In genomic region chr3:72447059-72447946, GRCh38 we compare ENCODE assay signal across 8 cellular contexts. TPM values are rescaled to one million over a fixed set of nuclear protein-coding genes. Genes with fewer than 3 reads are reported as not detected.
DNase-seq lines count a peak whose midpoint lies in the region; ATAC-seq and TF ChIP-seq lines count a peak whose summit lies in the region.

No MANE protein-coding gene starts in this region.

- H3K79me2 ChIP-seq in H9 (ENCODE audit: insufficient read depth, low read length): peaks cover 37% of the 10 kb centered on the region; the same call in 1 of the 2 replicates
- H3K79me2 ChIP-seq in Loucy (ENCODE audit: insufficient read depth, low read length): peaks cover 45% of the 10 kb centered on the region
- H3K79me2 ChIP-seq in SK-N-SH (ENCODE audit: insufficient read depth): peaks cover 44% of the 10 kb centered on the region

- no peak overlapping the region for H4K91ac ChIP-seq in H9 (ENCODE audit: insufficient read length, low read depth, low read length)

- no peak overlapping the region for H2BK5ac ChIP-seq in H9 (ENCODE audit: insufficient read length, low read length)

- no peaks in the 10 kb centered on the region for H4K20me1 ChIP-seq in H9 (ENCODE audit: control insufficient read depth, insufficient read depth, insufficient read length)
- H4K20me1 ChIP-seq in Loucy (ENCODE audit: insufficient read depth, low read length, poor library complexity, severe bottlenecking): peaks cover 44% of the 10 kb centered on the region
- H4K20me1 ChIP-seq in SK-N-SH (ENCODE audit: insufficient read depth): peaks cover 39% of the 10 kb centered on the region

- no peak for TF ChIP-seq POLR2A in ovary (IDR thresholded peaks at IDR 0.05)

- H3T11ph ChIP-seq in H9 (ENCODE audit: low read length): no peak overlapping the region

- H2BK15ac ChIP-seq in H9 (ENCODE audit: low read depth, low read length): no peak overlapping the region

- H3K27me3 ChIP-seq in H9 (ENCODE audit: insufficient read depth, low read length) (no peaks in the 10 kb centered on the region), Loucy (ENCODE audit: insufficient read depth, low read length, poor library complexity, severe bottlenecking) (no peaks in the 10 kb centered on the region), SK-N-SH (ENCODE audit: insufficient read depth) (no peaks in the 10 kb centered on the region; the same call in 1 of the 2 replicates), ovary (no peaks in the 10 kb centered on the region), thymus (ENCODE audit: control insufficient read depth, insufficient read depth) (no peaks in the 10 kb centered on the region)

- H3K79me1 ChIP-seq in H9 (ENCODE audit: insufficient read depth, low read depth, low read length, poor library complexity, severe bottlenecking): no peaks in the 10 kb centered on the region

- no peaks in the 10 kb centered on the region for H3F3A ChIP-seq in Loucy (ENCODE audit: low read depth)
- H3F3A ChIP-seq in SK-N-SH (replicated peaks; ENCODE audit: insufficient read depth): peaks cover 9% of the 10 kb centered on the region

- H3K36me3 Mint-ChIP-seq in H9 (ENCODE audit: insufficient read depth in 1 of 3, low read depth in 3 of 3): peaks cover 9 to 19% (median 10%) of the 10 kb centered on the region in 3 experiments
- peaks cover 9% of the 10 kb centered on the region for H3K36me3 Mint-ChIP-seq in activated naive CD8-positive, alpha-beta T cell

- no peak overlapping the region for H3K23ac ChIP-seq in H9 (ENCODE audit: insufficient read length, low read depth, low read length)

- no peak overlapping the region for H2BK20ac ChIP-seq in H9 (ENCODE audit: low read depth, low read length, poor library complexity, severe bottlenecking)

- no peak overlapping the region for H4K5ac ChIP-seq in H9 (ENCODE audit: insufficient read length, low read depth, low read length)

- no peaks in the 10 kb centered on the region for H3K9me2 ChIP-seq in Loucy (replicated peaks; ENCODE audit: low read depth, low read length)
- no peaks in the 10 kb centered on the region for H3K9me2 ChIP-seq in SK-N-SH

- H3K4ac ChIP-seq in H9 (ENCODE audit: low read depth, low read length): no peak overlapping the region

- CTCF ChIA-PET in SK-N-SH (lab: Yijun Ruan, JAX): interaction anchor here (0.9 to 2.5 kb wide), 10 partner anchors 10 to 492 kb away, joined by 3 to 15 read pairs (median 3); no protein-coding TSS in a partner anchor

- DNase-seq in GF-D8 (lab: John Stamatoyannopoulos, UW): peak; percentile 55
- DNase-seq in H9: peak; percentile 86
- DNase-seq in SK-N-SH: peak; percentile 97
- peak; percentile 96 for DNase-seq in Right ventricle myocardium inferior (ENCODE audit: missing footprints)
- DNase-seq in ovary: peak; percentile 92 to 97 (median 95)

- TF ChIP-seq CTCF in H9 (conservative IDR thresholded peaks at IDR 0.05): peak; percentile 15; the same call in 1 of the 3 replicates
- TF ChIP-seq CTCF in Loucy (conservative IDR thresholded peaks at IDR 0.05; ENCODE audit: low read length): no peak
- no peak for TF ChIP-seq CTCF in SK-N-SH (IDR thresholded peaks at IDR 0.05)
- TF ChIP-seq CTCF in ovary (IDR thresholded peaks at IDR 0.05): no peak

- H3K36me3 ChIP-seq in Loucy (ENCODE audit: insufficient read depth, low read length) (no peaks in the 10 kb centered on the region), SK-N-SH (replicated peaks in 1 of 2; ENCODE audit: control insufficient read depth in 1 of 2, insufficient read depth in 2 of 2, low read length in 1 of 2) (peaks cover 0 to 2% of the 10 kb centered on the region in 2 experiments), ovary (no peaks in the 10 kb centered on the region), thymus (ENCODE audit: control insufficient read depth, insufficient read depth) (no peaks in the 10 kb centered on the region)

- H3K4me2 ChIP-seq in H9 (ENCODE audit: insufficient read depth, insufficient read length, low read length): peak overlapping the region; percentile 17
- H3K4me2 ChIP-seq in Loucy (ENCODE audit: low read depth, low read length, poor library complexity, severe bottlenecking): peak overlapping the region; percentile 53
- peak overlapping the region; percentile 63; the same call in 1 of the 2 replicates for H3K4me2 ChIP-seq in SK-N-SH

- H2AK5ac ChIP-seq in H9 (ENCODE audit: insufficient read length, low read length): no peak overlapping the region

- peaks cover 0 to 2% of the 10 kb centered on the region in 2 experiments; a peak in 3 of 5 replicates for H3K9me3 Mint-ChIP-seq in H9
- peaks cover 3% of the 10 kb centered on the region for H3K9me3 Mint-ChIP-seq in activated naive CD8-positive, alpha-beta T cell (ENCODE audit: low read depth)

- H4K8ac ChIP-seq in H9 (replicated peaks; ENCODE audit: insufficient read length, low read depth, low read length): no peak overlapping the region

- H3K9ac ChIP-seq in H9 (ENCODE audit: extremely low read depth, insufficient read length, low read length) (no peak overlapping the region), Loucy (ENCODE audit: low read depth, low read length, poor library complexity, severe bottlenecking) (peak overlapping the region; percentile 90), SK-N-SH (peak overlapping the region; percentile 75; the same call in 1 of the 2 replicates)

- H3K27ac Mint-ChIP-seq in H9: peak overlapping the region in 1 of 3 experiments; percentile 32; a peak in 1 of 7 replicates
- H3K27ac Mint-ChIP-seq in activated naive CD8-positive, alpha-beta T cell: peak overlapping the region; percentile 81

- intact Hi-C loops in Right ventricle myocardium inferior (cut with DNase I) (loop anchor here (2.0 to 10.0 kb wide), 3 partner anchors 173 to 373 kb away; no protein-coding TSS in a partner anchor), ovary (cut with DNase I) (loop anchor here in 3 of 4 donors (10.0 kb wide), 2 partner anchors 173 to 273 kb away; no protein-coding TSS in a partner anchor)

- H2BK12ac ChIP-seq in H9 (ENCODE audit: insufficient read length, low read depth, low read length): no peak overlapping the region

- H3K23me2 ChIP-seq in H9 (ENCODE audit: insufficient read length, low read depth, low read length, poor library complexity, severe bottlenecking): no peaks in the 10 kb centered on the region

- no peak overlapping the region for H3K56ac ChIP-seq in H9 (ENCODE audit: insufficient read length, low read depth, low read length)

- no peak overlapping the region for H2BK120ac ChIP-seq in H9 (ENCODE audit: low read depth, low read length, poor library complexity, severe bottlenecking)

- peaks cover 49 to 57% of the 10 kb centered on the region in 2 experiments for H3K4me1 Mint-ChIP-seq in H9
- H3K4me1 Mint-ChIP-seq in activated naive CD8-positive, alpha-beta T cell (ENCODE audit: low read depth): peaks cover 42% of the 10 kb centered on the region

- TF ChIP-seq EP300 in SK-N-SH (IDR thresholded peaks at IDR 0.05; ENCODE audit: borderline replicate concordance in 1 of 2, low read depth in 1 of 2, low read length in 1 of 2): no peak
- no peak for TF ChIP-seq EP300 in ovary (IDR thresholded peaks at IDR 0.05)

- H3K9me3 ChIP-seq in H9 (ENCODE audit: control insufficient read depth, low read depth, low read length) (no peaks in the 10 kb centered on the region), Loucy (ENCODE audit: insufficient read depth, low read depth, low read length) (no peaks in the 10 kb centered on the region), SK-N-SH (no peaks in the 10 kb centered on the region), ovary (no peaks in the 10 kb centered on the region), thymus (ENCODE audit: control insufficient read depth) (no peaks in the 10 kb centered on the region)

- H2AFZ ChIP-seq in H9 (ENCODE audit: low read length) (no peak overlapping the region), Loucy (ENCODE audit: low read length) (peak overlapping the region; percentile 57; the same call in 1 of the 2 replicates), SK-N-SH (ENCODE audit: low read depth) (peak overlapping the region; percentile 80; the same call in 1 of the 2 replicates)

- no CpG with 5 or more reads among the region's 97 CpGs for WGBS in H9 (ENCODE audit: extremely low coverage, insufficient read length, low lambda C conversion rate)
- 83% methylated on average over 9 of the region's 97 CpGs for WGBS in SK-N-SH (ENCODE audit: low lambda C conversion rate)
- 6 to 12% (median 10%) methylated on average over 71 to 90 of the region's 97 CpGs for WGBS in ovary, 3 donors
- 16% methylated on average over 95 of the region's 97 CpGs for WGBS in thymus

- H3K4me1 ChIP-seq in H9 (ENCODE audit: insufficient read depth, low read length): peaks cover 8% of the 10 kb centered on the region
- peaks cover 41% of the 10 kb centered on the region for H3K4me1 ChIP-seq in Loucy (ENCODE audit: insufficient read depth, low read length, poor library complexity, severe bottlenecking)
- H3K4me1 ChIP-seq in SK-N-SH (ENCODE audit: control insufficient read depth in 1 of 2, insufficient read depth in 2 of 2, low read depth in 1 of 2, low read length in 1 of 2): peaks cover 4 to 17% of the 10 kb centered on the region in 2 experiments; a peak in 3 of 4 replicates
- peaks cover 11% of the 10 kb centered on the region for H3K4me1 ChIP-seq in ovary (ENCODE audit: insufficient read depth)
- peaks cover 23% of the 10 kb centered on the region for H3K4me1 ChIP-seq in thymus (ENCODE audit: control insufficient read depth, insufficient read depth, low read length)

- H3K18ac ChIP-seq in H9 (ENCODE audit: insufficient read length, low read depth, low read length): no peak overlapping the region

- ATAC-seq in Right ventricle myocardium inferior: peak; percentile 98

- POLR2A ChIA-PET in SK-N-SH (lab: Yijun Ruan, JAX): interaction anchor here (0.6 to 1.6 kb wide), 4 partner anchors 9 to 868 kb away, joined by 3 to 8 read pairs (median 4); no protein-coding TSS in a partner anchor

- H3K27me3 Mint-ChIP-seq in H9 (ENCODE audit: low read depth): peaks cover 42% of the 10 kb centered on the region
- peaks cover 4% of the 10 kb centered on the region for H3K27me3 Mint-ChIP-seq in activated naive CD8-positive, alpha-beta T cell

- no peak for TF ChIP-seq RAD21 in SK-N-SH (IDR thresholded peaks at IDR 0.05; ENCODE audit: low read length)

- H3K4me3 Mint-ChIP-seq in H9: peak overlapping the region; percentile 80 to 95
- H3K4me3 Mint-ChIP-seq in activated naive CD8-positive, alpha-beta T cell: peak overlapping the region; percentile 68

- H3K14ac ChIP-seq in H9 (ENCODE audit: insufficient read depth, low read length): 0 out of 2 replicates have a peak overlapping the region, but pooled peaks have one; percentile 30

- H3K27ac ChIP-seq in H9 (ENCODE audit: insufficient read length, low read depth, low read length): no peak overlapping the region
- peak overlapping the region in 1 of 2 experiments; percentile 92; a peak in 2 of 4 replicates for H3K27ac ChIP-seq in SK-N-SH (ENCODE audit: low read depth in 2 of 2, low read length in 1 of 2)
- H3K27ac ChIP-seq in ovary: peak overlapping the region; percentile 31 to 73
- H3K27ac ChIP-seq in thymus (ENCODE audit: low read depth): peak overlapping the region; percentile 91

- H3K4me3 ChIP-seq in Loucy (ENCODE audit: low read length, poor library complexity, severe bottlenecking) (peak overlapping the region; percentile 99), SK-N-SH (ENCODE audit: low read depth in 2 of 2, low read length in 1 of 2) (peak overlapping the region in 1 of 2 experiments; percentile 85; a peak in 2 of 4 replicates), ovary (peak overlapping the region; percentile 79), thymus (ENCODE audit: low read length) (peak overlapping the region; percentile 90)

RNA-seq across cellular contexts. Expression of gene RYBP, which starts 0.9 kb away (rescaled TPM):
- 18.8 and 19.7 TPM in 2 replicates for total RNA-seq in H9 (2021)
- 3.2 and 3.6 TPM in 2 replicates for polyA plus RNA-seq in SK-N-SH (2012; rRNA removed)
- 5.4 and 6.1 TPM in 2 replicates for polyA plus RNA-seq in SK-N-SH (2012; cell fraction: cytosol; rRNA removed)
- polyA plus RNA-seq in SK-N-SH (2012; cell fraction: nucleus; rRNA removed): 1.7 and 4.1 TPM in 2 replicates
- 6.5 TPM for total RNA-seq in Right ventricle myocardium inferior
- total RNA-seq in ovary: 10 to 100 TPM; 11.9 to 34.5 (median 20.9) TPM
- 10 to 100 TPM; 11.8 to 21.8 TPM for polyA plus RNA-seq in ovary
- 17.4 TPM for polyA plus RNA-seq in thymus
